In genomic region chr1:231395051-231395995, GRCh38 we compare ENCODE assay signal across 10 cellular contexts. TPM values are rescaled to one million over a fixed set of nuclear protein-coding genes. Genes with fewer than 3 reads are reported as not detected.
DNase-seq lines count a peak whose midpoint lies in the region; ATAC-seq and TF ChIP-seq lines count a peak whose summit lies in the region.
"Had no signal": no experiment of that assay in that cellular context is flagged by ENCODE, and none has a peak within 500 bp of the region (broad histone marks: within the 10 kb centered on the region; RNA-seq: fewer than 3 reads in every experiment).

No MANE protein-coding gene starts in this region.

- H3K9me3 Mint-ChIP-seq in type B pancreatic cell: no peaks in the 10 kb centered on the region
- H3K9me3 Mint-ChIP-seq in glutamatergic neuron (ENCODE audit: unreplicated experiment): no peaks in the 10 kb centered on the region
- H3K9me3 Mint-ChIP-seq: activated naive CD4-positive, alpha-beta T cell treated with anti-CD3 and anti-CD28 coated beads for 36 hours had no signal

- H3K4me1 ChIP-seq in HUES64 (ENCODE audit: insufficient read depth, low read length) (peaks cover 10% of the 10 kb centered on the region; the same call in 1 of the 2 replicates), left lung (peaks cover 16 to 28% of the 10 kb centered on the region in 2 donors)

- H3K27ac Mint-ChIP-seq in type B pancreatic cell: peak overlapping the region; percentile 80
- H3K27ac Mint-ChIP-seq in glutamatergic neuron (ENCODE audit: unreplicated experiment): no peak overlapping the region
- H3K27ac Mint-ChIP-seq: activated naive CD4-positive, alpha-beta T cell treated with anti-CD3 and anti-CD28 coated beads for 36 hours had no signal

- H3K36me3 Mint-ChIP-seq in type B pancreatic cell (peaks cover 9% of the 10 kb centered on the region), glutamatergic neuron (ENCODE audit: unreplicated experiment) (no peaks in the 10 kb centered on the region)

- H3K4me3 Mint-ChIP-seq in type B pancreatic cell (peak overlapping the region; percentile 19), glutamatergic neuron (ENCODE audit: unreplicated experiment) (no peak overlapping the region)
- H3K4me3 Mint-ChIP-seq: activated naive CD4-positive, alpha-beta T cell treated with anti-CD3 and anti-CD28 coated beads for 36 hours had no signal

- intact Hi-C loops in left lung (cut with DNase I): no loop called here

- H3K4me1 Mint-ChIP-seq in type B pancreatic cell (ENCODE audit: unreplicated experiment) (peaks cover 33% of the 10 kb centered on the region), glutamatergic neuron (ENCODE audit: low read depth, unreplicated experiment) (no peaks in the 10 kb centered on the region)

- H3K27ac ChIP-seq in HUES64 (ENCODE audit: low read depth, low read length) (0 out of 2 replicates have a peak overlapping the region, but pooled peaks have one; percentile 3), left lung (peak overlapping the region; percentile 41 to 51)
- H3K27ac ChIP-seq: HL-60 had no signal

- no peaks in the 10 kb centered on the region for H3K27me3 Mint-ChIP-seq in type B pancreatic cell
- peaks cover 1% of the 10 kb centered on the region for H3K27me3 Mint-ChIP-seq in glutamatergic neuron (ENCODE audit: unreplicated experiment)

- ATAC-seq in left lung: peak; percentile 82

- H3K9me3 ChIP-seq in HUES64 (ENCODE audit: insufficient read depth, low read depth, low read length) (no peaks in the 10 kb centered on the region), left lung (no peaks in the 10 kb centered on the region)

- no peak overlapping the region for H3K4me3 ChIP-seq in HUES64 (ENCODE audit: low read length)
- no peak overlapping the region for H3K4me3 ChIP-seq in left lung

- H3K9ac ChIP-seq in HUES64 (ENCODE audit: low read depth, low read length): no peak overlapping the region; the same call in 1 of the 2 replicates

- H3K27me3 ChIP-seq in HUES64 (ENCODE audit: insufficient read depth, low read length) (no peaks in the 10 kb centered on the region), left lung (no peaks in the 10 kb centered on the region)

- WGBS in HUES64: 80% methylated on average over 10 of the region's 10 CpGs

- no peaks in the 10 kb centered on the region for H3K36me3 ChIP-seq in HUES64 (ENCODE audit: insufficient read depth, low read length)
- H3K36me3 ChIP-seq in left lung: no peaks in the 10 kb centered on the region

- no peak for TF ChIP-seq CTCF in left lung (IDR thresholded peaks at IDR 0.05)
- no peak for TF ChIP-seq CTCF in type B pancreatic cell (conservative IDR thresholded peaks at IDR 0.05)
- TF ChIP-seq CTCF in glutamatergic neuron (IDR thresholded peaks at IDR 0.05; ENCODE audit: partially characterized antibody, unreplicated experiment): no peak

- DNase-seq in brain pericyte (ENCODE audit: low read depth, low spot score) (peak; percentile 52), left lung (no peak), type B pancreatic cell (ENCODE audit: extremely low spot score, unreplicated experiment) (no peak), COR-L47 (lab: John Stamatoyannopoulos, UW) (no peak), glutamatergic neuron (no peak), germinal center (ENCODE audit: low spot score) (no peak)
- no peak for DNase-seq in stimulated activated CD4-positive, alpha-beta T cell treated with anti-CD3 and anti-CD28 coated beads, Interleukin-15, amount 100 ng/mL, for 24 hours
- DNase-seq: activated naive CD4-positive, alpha-beta T cell treated with anti-CD3 and anti-CD28 coated beads for 36 hours had no signal

RNA-seq across cellular contexts. Expression of gene EGLN1, which starts 26.8 kb away (rescaled TPM):
- 6.8 TPM for polyA plus RNA-seq in HUES64 (2013, experiment 1 of 2)
- polyA plus RNA-seq in HUES64 (2013, experiment 2 of 2): 10.8 TPM
- total RNA-seq in left lung (10 to 100 TPM; 19.4 to 25.2 TPM), type B pancreatic cell (ENCODE audit: low replicate concordance) (24.2 and 27.2 TPM in 2 replicates), glutamatergic neuron (ENCODE audit: unreplicated experiment) (12.3 TPM)

RNA-seq across cellular contexts. Expression of gene SPRTN, which starts 57.2 kb away (rescaled TPM):
- polyA plus RNA-seq in HUES64 (2013, experiment 1 of 2): 7.4 TPM
- 10.5 TPM for polyA plus RNA-seq in HUES64 (2013, experiment 2 of 2)
- total RNA-seq in left lung (10 to 100 TPM in 1 of 2 donors, 1 to 10 TPM in 1; 9.4 to 14.6 TPM), type B pancreatic cell (ENCODE audit: low replicate concordance) (12.3 and 14.5 TPM in 2 replicates), glutamatergic neuron (ENCODE audit: unreplicated experiment) (21.4 TPM)

RNA-seq across cellular contexts. Expression of gene EXOC8, which starts 57.7 kb away (rescaled TPM):
- 4.1 TPM for polyA plus RNA-seq in HUES64 (2013, experiment 1 of 2)
- 4.7 TPM for polyA plus RNA-seq in HUES64 (2013, experiment 2 of 2)
- 10 to 100 TPM; 19.8 to 20.4 TPM for total RNA-seq in left lung
- 13.1 and 19.2 TPM in 2 replicates for total RNA-seq in type B pancreatic cell (ENCODE audit: low replicate concordance)
- total RNA-seq in glutamatergic neuron (ENCODE audit: unreplicated experiment): 11.4 TPM
